ENCODE assay signal across 28 cellular contexts in genomic region chr19:36986131-36986530, GRCh38.
"Had no signal": no experiment of that assay in that cellular context is flagged by ENCODE, and none has a peak within 500 bp of the region (broad histone marks: within the 10 kb centered on the region; RNA-seq: fewer than 3 reads in every experiment).

No MANE protein-coding gene starts in this region.

- DNase-seq: activated CD4-positive, alpha-beta memory T cell treated with anti-CD3 and anti-CD28 coated beads for 36 hours; activated CD4-positive, alpha-beta T cell treated with anti-CD3 and anti-CD28 coated beads for 36 hours; activated CD4-positive, alpha-beta T cell treated with anti-CD3 and anti-CD28 coated beads, Interleukin-2, amount 10 ng/mL, durations not matched to agents 24 days and 14 days; activated CD4-positive, CD25-positive, alpha-beta regulatory T cell; activated CD4-positive, CD25-positive, alpha-beta regulatory T cell treated with anti-CD3 and anti-CD28 coated beads, Interleukin-2, amount 50 U/mL, for 72 hours; activated CD8-positive, alpha-beta memory T cell treated with anti-CD3 and anti-CD28 coated beads, Interleukin-2, amount 10 ng/mL, durations not matched to agents 7 days and 5 days; activated CD8-positive, alpha-beta memory T cell treated with anti-CD3 and anti-CD28 coated beads, Interleukin-2, amount 50 U/mL, for 4 hours; activated CD8-positive, alpha-beta T cell treated with anti-CD3 and anti-CD28 coated beads, Interleukin-2, amount 10 ng/mL, durations not matched to agents 7 days and 5 days; activated effector memory CD4-positive, alpha-beta T cell treated with anti-CD3 and anti-CD28 coated beads, Interleukin-2, amount 50 U/mL, for 16 hours; activated naive CD4-positive, alpha-beta T cell treated with anti-CD3 and anti-CD28 coated beads for 36 hours; activated naive CD8-positive, alpha-beta T cell treated with anti-CD3 and anti-CD28 coated beads for 36 hours; activated naive CD8-positive, alpha-beta T cell treated with anti-CD3 and anti-CD28 coated beads, Interleukin-2, amount 50 U/mL, for 24 hours; activated T-cell treated with anti-CD3 and anti-CD28 coated beads, Interleukin-2, amount 50 U/mL, for 1 hour; activated T-cell treated with anti-CD3 and anti-CD28 coated beads, Interleukin-2, amount 50 U/mL, for 48 hours; adrenal gland; amygdala; aorta; body of pancreas; caudate nucleus; cortex of kidney; effector CD4-positive, alpha-beta T cell; effector memory CD8-positive, alpha-beta T cell; esophagus squamous epithelium; foreskin melanocyte; T-helper 2 cell had no signal

- H3K4me3 Mint-ChIP-seq: activated CD4-positive, alpha-beta memory T cell treated with anti-CD3 and anti-CD28 coated beads for 36 hours; activated CD4-positive, alpha-beta T cell treated with anti-CD3 and anti-CD28 coated beads for 36 hours; activated CD4-positive, alpha-beta T cell treated with anti-CD3 and anti-CD28 coated beads, Interleukin-2, amount 10 ng/mL, durations not matched to agents 24 days and 14 days; activated CD8-positive, alpha-beta memory T cell treated with anti-CD3 and anti-CD28 coated beads, Interleukin-2, amount 10 ng/mL, durations not matched to agents 7 days and 5 days; activated CD8-positive, alpha-beta T cell treated with anti-CD3 and anti-CD28 coated beads, Interleukin-2, amount 10 ng/mL, durations not matched to agents 7 days and 5 days; activated naive CD4-positive, alpha-beta T cell treated with anti-CD3 and anti-CD28 coated beads for 36 hours; activated naive CD4-positive, alpha-beta T cell treated with anti-CD3 and anti-CD28 coated beads, Interleukin-2, amount 50 U/mL, for 24 hours; activated naive CD8-positive, alpha-beta T cell treated with anti-CD3 and anti-CD28 coated beads for 36 hours; activated naive CD8-positive, alpha-beta T cell treated with anti-CD3 and anti-CD28 coated beads, Interleukin-2, amount 50 U/mL, for 24 hours; activated T-helper 1 cell treated with anti-CD3 and anti-CD28 coated beads, Interleukin-12 subunit alpha, Interleukin-12 subunit beta, Interleukin-2, Interleukin-4 antibody, amounts not matched to agents 30 ng/mL and 10 ng/mL and 1 ng/mL, durations not matched to agents 14 hours and 24 hours and 36 hours; effector memory CD8-positive, alpha-beta T cell had no signal

- H3K27me3 Mint-ChIP-seq: activated CD4-positive, alpha-beta memory T cell treated with anti-CD3 and anti-CD28 coated beads for 36 hours; activated CD4-positive, alpha-beta T cell treated with anti-CD3 and anti-CD28 coated beads for 36 hours; activated CD4-positive, alpha-beta T cell treated with anti-CD3 and anti-CD28 coated beads, Interleukin-2, amount 10 ng/mL, durations not matched to agents 24 days and 14 days; activated CD8-positive, alpha-beta memory T cell treated with anti-CD3 and anti-CD28 coated beads, Interleukin-2, amount 10 ng/mL, durations not matched to agents 7 days and 5 days; activated naive CD4-positive, alpha-beta T cell treated with anti-CD3 and anti-CD28 coated beads, Interleukin-2, amount 50 U/mL, for 24 hours; activated naive CD8-positive, alpha-beta T cell treated with anti-CD3 and anti-CD28 coated beads for 36 hours; activated naive CD8-positive, alpha-beta T cell treated with anti-CD3 and anti-CD28 coated beads, Interleukin-2, amount 50 U/mL, for 24 hours; effector memory CD8-positive, alpha-beta T cell had no signal

- H3K27ac Mint-ChIP-seq: activated CD4-positive, alpha-beta memory T cell treated with anti-CD3 and anti-CD28 coated beads for 36 hours; activated CD4-positive, alpha-beta T cell treated with anti-CD3 and anti-CD28 coated beads for 36 hours; activated CD4-positive, alpha-beta T cell treated with anti-CD3 and anti-CD28 coated beads, Interleukin-2, amount 10 ng/mL, durations not matched to agents 24 days and 14 days; activated CD8-positive, alpha-beta memory T cell treated with anti-CD3 and anti-CD28 coated beads, Interleukin-2, amount 10 ng/mL, durations not matched to agents 7 days and 5 days; activated CD8-positive, alpha-beta T cell treated with anti-CD3 and anti-CD28 coated beads, Interleukin-2, amount 10 ng/mL, durations not matched to agents 7 days and 5 days; activated naive CD4-positive, alpha-beta T cell treated with anti-CD3 and anti-CD28 coated beads for 36 hours; activated naive CD4-positive, alpha-beta T cell treated with anti-CD3 and anti-CD28 coated beads, Interleukin-2, amount 50 U/mL, for 24 hours; activated naive CD8-positive, alpha-beta T cell treated with anti-CD3 and anti-CD28 coated beads for 36 hours; activated naive CD8-positive, alpha-beta T cell treated with anti-CD3 and anti-CD28 coated beads, Interleukin-2, amount 50 U/mL, for 24 hours; activated T-helper 1 cell treated with anti-CD3 and anti-CD28 coated beads, Interleukin-12 subunit alpha, Interleukin-12 subunit beta, Interleukin-2, Interleukin-4 antibody, amounts not matched to agents 30 ng/mL and 10 ng/mL and 1 ng/mL, durations not matched to agents 14 hours and 24 hours and 36 hours; activated T-helper 2 cell treated with anti-CD3 and anti-CD28 coated beads, Interferon-gamma antibody, Interleukin-2, Interleukin-4, amounts not matched to agents 10 μg/mL and 5 μg/mL and 100 μg/mL, durations not matched to agents 14 hours and 24 hours and 36 hours; effector memory CD8-positive, alpha-beta T cell had no signal

- H3K4me1 Mint-ChIP-seq: activated CD4-positive, alpha-beta T cell treated with anti-CD3 and anti-CD28 coated beads for 36 hours; activated CD4-positive, alpha-beta T cell treated with anti-CD3 and anti-CD28 coated beads, Interleukin-2, amount 10 ng/mL, durations not matched to agents 24 days and 14 days; activated CD8-positive, alpha-beta memory T cell treated with anti-CD3 and anti-CD28 coated beads, Interleukin-2, amount 10 ng/mL, durations not matched to agents 7 days and 5 days; activated naive CD4-positive, alpha-beta T cell treated with anti-CD3 and anti-CD28 coated beads, Interleukin-2, amount 50 U/mL, for 24 hours; activated naive CD8-positive, alpha-beta T cell treated with anti-CD3 and anti-CD28 coated beads for 36 hours; activated naive CD8-positive, alpha-beta T cell treated with anti-CD3 and anti-CD28 coated beads, Interleukin-2, amount 50 U/mL, for 24 hours had no signal
